22 cellular contexts compared by ENCODE assay signal in the genomic region with DNA sequence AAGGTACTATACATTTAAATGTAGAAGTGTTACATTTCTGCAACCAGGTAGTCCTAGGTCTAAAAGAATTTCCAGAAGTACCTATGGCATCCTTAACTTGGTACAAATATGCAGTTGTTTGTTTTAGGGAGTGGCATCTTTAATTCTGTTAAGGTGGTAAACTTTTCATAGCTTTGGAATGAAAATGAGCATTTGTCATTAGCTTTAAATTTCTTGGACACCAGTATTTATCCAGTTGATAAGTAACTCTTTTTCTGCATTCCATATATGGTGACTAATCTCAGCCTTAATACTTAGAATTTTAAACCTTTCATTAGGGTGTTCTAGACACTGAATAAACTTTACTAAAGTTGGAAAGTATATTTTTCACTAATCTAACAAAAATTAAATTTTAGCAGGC.
"Had no signal": no experiment of that assay in that cellular context is flagged by ENCODE, and none has a peak within 500 bp of the region (broad histone marks: within the 10 kb centered on the region; RNA-seq: fewer than 3 reads in every experiment).

No MANE protein-coding gene starts in this region.

- H3K27me3 ChIP-seq: right atrium auricular region, thyroid gland had no signal

- H3K9me3 ChIP-seq: left ventricle myocardium inferior, prostate gland, right atrium auricular region, thyroid gland had no signal

- ATAC-seq: activated CD4-positive, alpha-beta T cell treated with anti-CD3 and anti-CD28 coated beads for 36 hours; activated T-cell treated with anti-CD3 and anti-CD28 coated beads, Interleukin-2, amount 50 U/mL, for 4 hours; natural killer cell; stimulated activated naive CD8-positive, alpha-beta T cell treated with anti-CD3 and anti-CD28 coated beads, Interleukin-15, Interleukin-2, amounts not matched to agents 100 U/mL and 50 U/mL, for 24 hours; T-cell had no signal

- H3K4me1 ChIP-seq: prostate gland, right atrium auricular region, thyroid gland had no signal

- H3K4me3 ChIP-seq: left ventricle myocardium inferior, prostate gland, right atrium auricular region, thyroid gland had no signal

- DNase-seq: activated B cell treated with CpG ODN at 0.5 μM for 24 hours; activated CD4-positive, alpha-beta T cell treated with anti-CD3 and anti-CD28 coated beads for 36 hours; activated CD4-positive, alpha-beta T cell treated with anti-CD3 and anti-CD28 coated beads, Interleukin-2, amount 50 U/mL, for 4 hours; activated CD8-positive, alpha-beta memory T cell treated with anti-CD3 and anti-CD28 coated beads for 24 hours; activated CD8-positive, alpha-beta memory T cell treated with anti-CD3 and anti-CD28 coated beads, Interleukin-2, amount 50 U/mL, for 4 hours; activated naive CD4-positive, alpha-beta T cell treated with Interleukin-2 at 50 U/mL for 16 hours; activated naive CD8-positive, alpha-beta T cell treated with anti-CD3 and anti-CD28 coated beads for 36 hours; activated T-cell treated with anti-CD3 and anti-CD28 coated beads, Interleukin-2, amount 50 U/mL, for 4 hours; cortex of kidney; erythroblast; foreskin fibroblast; kidney; left ventricle myocardium inferior; midbrain; natural killer cell; stimulated activated CD4-positive, alpha-beta T cell treated with anti-CD3 and anti-CD28 coated beads, Interleukin-12 subunit alpha, Interleukin-12 subunit beta, amount 100 ng/mL, for 4 hours; stimulated activated CD4-positive, alpha-beta T cell treated with anti-CD3 and anti-CD28 coated beads, Interleukin-4, amount 100 ng/mL, for 4 hours; stimulated activated naive CD8-positive, alpha-beta T cell treated with anti-CD3 and anti-CD28 coated beads, Interleukin-15, Interleukin-2, amounts not matched to agents 100 U/mL and 50 U/mL, for 24 hours; T-cell; thyroid gland had no signal

- H3K27ac ChIP-seq: left ventricle myocardium inferior, prostate gland, right atrium auricular region, thyroid gland had no signal
